Comparison of ENCODE assay signal across 18 cellular contexts in genomic region chr11:2569731-2570210, GRCh38.
DNase-seq lines count a peak whose midpoint lies in the region; ATAC-seq and TF ChIP-seq lines count a peak whose summit lies in the region.
"Had no signal": no experiment of that assay in that cellular context is flagged by ENCODE, and none has a peak within 500 bp of the region (broad histone marks: within the 10 kb centered on the region; RNA-seq: fewer than 3 reads in every experiment).

No MANE protein-coding gene starts in this region.

- peaks cover 7% of the 10 kb centered on the region for H3K27me3 Mint-ChIP-seq in HFFc6 (ENCODE audit: insufficient read depth)

- peaks cover 16 to 27% of the 10 kb centered on the region in 2 donors for H3K4me1 ChIP-seq in adrenal gland (replicated peaks in 1 of 2)
- peaks cover 4% of the 10 kb centered on the region for H3K4me1 ChIP-seq in mucosa of descending colon (ENCODE audit: low read depth)
- H3K4me1 ChIP-seq in aorta (ENCODE audit: control insufficient read depth in 1 of 2, insufficient read depth in 2 of 2, low read length in 2 of 2) = no peaks in the 10 kb centered on the region
- H3K4me1 ChIP-seq: SJSA1 had no signal

- no peak overlapping the region for H3K4me3 Mint-ChIP-seq in HFFc6

- intact Hi-C loops in left ventricle myocardium superior (cut with micrococcal nuclease) (no loop called here), left cardiac atrium (cut with DNase I) (loop anchor here in 1 of 2 donors (10.0 kb wide), 1 partner anchor 105 kb away; no protein-coding TSS in a partner anchor), adrenal gland (cut with DNase I) (no loop called here), mucosa of descending colon (cut with DNase I, micrococcal nuclease) (no loop called here), aorta (cut with DNase I) (no loop called here)

- no peaks in the 10 kb centered on the region for H3K9me3 Mint-ChIP-seq in HFFc6

- H3K4me3 ChIP-seq in adrenal gland (no peak overlapping the region), mucosa of descending colon (no peak overlapping the region), aorta (ENCODE audit: low read length in 2 of 2) (no peak overlapping the region)
- H3K4me3 ChIP-seq: SJSA1 had no signal

- DNase-seq in left ventricle myocardium superior (peak; percentile 23), left cardiac atrium (no peak), adrenal gland (peak in 2 of 7 donors; percentile 8 to 11), mucosa of descending colon (peak in 2 of 3 donors; percentile 19 to 28), aorta (peak; percentile 35 to 62), pons (ENCODE audit: low spot score) (no peak), HFFc6 (no peak)
- DNase-seq: DND-41, NCI-H1105 treated with DMSO at 0.1 percent for 48 hours, NCI-H1694, NCI-H2107, NCI-H2227 treated with DMSO at 0.1 percent for 48 hours, NCI-H510A treated with DMSO at 0.1 percent for 48 hours, NCI-H82, PC-3, RPMI8226 had no signal

- ATAC-seq in left ventricle myocardium superior (no peak), left cardiac atrium (no peak), mucosa of descending colon (no peak), aorta (ENCODE audit: low FRiP score) (no peak)
- ATAC-seq: PC-3 had no signal

- H3K27ac Mint-ChIP-seq in HFFc6 = no peak overlapping the region

- no peaks in the 10 kb centered on the region for H3K4me1 Mint-ChIP-seq in HFFc6 (ENCODE audit: low read depth)

- H3K27ac ChIP-seq in adrenal gland (peak overlapping the region in 3 of 5 donors; percentile 26 to 67 (median 27)), aorta (ENCODE audit: low read depth in 1 of 2, low read length in 2 of 2) (no peak overlapping the region)
- H3K27ac ChIP-seq: C4-2B, SJSA1 had no signal

- H3K9me3 ChIP-seq in adrenal gland (replicated peaks in 1 of 3) = no peaks in the 10 kb centered on the region
- H3K9me3 ChIP-seq in mucosa of descending colon = no peaks in the 10 kb centered on the region
- no peaks in the 10 kb centered on the region for H3K9me3 ChIP-seq in aorta (ENCODE audit: control insufficient read depth, low read length)

- H3K27me3 ChIP-seq in adrenal gland = no peaks in the 10 kb centered on the region
- H3K27me3 ChIP-seq in aorta (ENCODE audit: control insufficient read depth in 1 of 2, insufficient read depth in 2 of 2, low read length in 1 of 2) = no peaks in the 10 kb centered on the region

- no peak for TF ChIP-seq POLR2A in adrenal gland (IDR thresholded peaks at IDR 0.05)

- TF ChIP-seq CTCF in adrenal gland (IDR thresholded peaks at IDR 0.05) (no peak), mucosa of descending colon (IDR thresholded peaks at IDR 0.05) (no peak), HFFc6 (IDR thresholded peaks at IDR 0.05) (no peak)

- H3K36me3 ChIP-seq in adrenal gland (replicated peaks in 1 of 2) (peaks cover 0 to 42% of the 10 kb centered on the region in 2 donors), mucosa of descending colon (ENCODE audit: low read depth) (no peaks in the 10 kb centered on the region), aorta (ENCODE audit: control insufficient read depth in 1 of 2, insufficient read depth in 2 of 2, low read length in 1 of 2) (no peaks in the 10 kb centered on the region)
- H3K36me3 ChIP-seq: SJSA1 had no signal

- WGBS in adrenal gland, 4 donors = 96 to 100% (median 98%) methylated on average over 4 to 10 of the region's 10 CpGs
- 95 to 98% methylated on average over 10 of the region's 10 CpGs for WGBS in aorta, 2 donors

- no peaks in the 10 kb centered on the region for H3K36me3 Mint-ChIP-seq in HFFc6 (ENCODE audit: low read depth)

Comparison
In these comparisons a context has a peak if more than half of its experiments do, and no peak if none do; other contexts are left out.
1. DNase-seq: peak in left ventricle myocardium superior (single experiment), mucosa of descending colon (2 of 3) and aorta (2 of 2); none in left cardiac atrium (single experiment), pons (single experiment) and HFFc6 (single experiment).
2. H3K27ac ChIP-seq: peak in adrenal gland (3 of 5); none in aorta (0 of 2).